8 cellular contexts compared by ENCODE assay signal in genomic region chr19:38619361-38620174, GRCh38. TPM values are rescaled to one million over a fixed set of nuclear protein-coding genes. Genes with fewer than 3 reads are reported as not detected.
DNase-seq lines count a peak whose midpoint lies in the region; ATAC-seq and TF ChIP-seq lines count a peak whose summit lies in the region.

No MANE protein-coding gene starts in this region.

- CTCF ChIA-PET in mammary epithelial cell (lab: Charles Lee; ENCODE audit: low non-redundant PET) = interaction anchor here (0.6 kb wide), 3 partner anchors 14 to 311 kb away, joined by 4 to 9 read pairs (median 4); partner anchors contain the start of gene MRPS12

- no peaks in the 10 kb centered on the region for H3K9me3 Mint-ChIP-seq in mesothelial cell of epicardium

- intact Hi-C loops in mammary epithelial cell (cut with micrococcal nuclease) = loop anchor here (1.0 to 2.0 kb wide), 3 partner anchors 41 to 75 kb away; no protein-coding TSS in a partner anchor

- in situ Hi-C loops in mammary epithelial cell (cut with MboI; ENCODE audit: low sequenced_read_pairs in 2 of 2) = loop anchor here in 1 of 2 donors (5.0 to 10.0 kb wide), 2 partner anchors 72 to 215 kb away; partner anchors contain the start of gene FAM98C

- H4K20me1 ChIP-seq in mammary epithelial cell (ENCODE audit: insufficient read depth, low read length) = no peaks in the 10 kb centered on the region

- H3K27ac Mint-ChIP-seq in mesothelial cell of epicardium = peak overlapping the region; percentile 98

- H3K27me3 ChIP-seq in HUES48 (ENCODE audit: control insufficient read depth, insufficient read depth, low read length) (no peaks in the 10 kb centered on the region), mammary epithelial cell (ENCODE audit: insufficient read depth, low read length) (no peaks in the 10 kb centered on the region)

- no peak for DNase-seq in mammary epithelial cell
- no peak for DNase-seq in mesothelial cell of epicardium (ENCODE audit: low spot score in 2 of 2, unreplicated experiment in 2 of 2)
- no peak for DNase-seq in NCI-H1105 (lab: John Stamatoyannopoulos, UW)
- no peak for DNase-seq in NCI-H2029 (lab: John Stamatoyannopoulos, UW)

- H3K9ac ChIP-seq in HUES48 (ENCODE audit: low read depth, low read length) (peak overlapping the region; percentile 65), mammary epithelial cell (ENCODE audit: insufficient read depth, low read length) (peak overlapping the region; percentile 94)

- H3K4me2 ChIP-seq in mammary epithelial cell (ENCODE audit: insufficient read depth, low read depth, low read length) = peak overlapping the region; percentile 92

- H3K27me3 Mint-ChIP-seq in mesothelial cell of epicardium (ENCODE audit: low read depth) = no peaks in the 10 kb centered on the region

- TSS peak; percentile 65 for BruUV-seq in mammary epithelial cell (replicated peaks; lab: Mats Ljungman, UMichigan)

- 24% methylated on average over 16 of the region's 21 CpGs for WGBS in mammary epithelial cell (ENCODE audit: low coverage, missing lambda C conversion rate)

- H3K27ac ChIP-seq in 22Rv1 (peak overlapping the region; percentile 90), HUES48 (ENCODE audit: low read depth, low read length) (peak overlapping the region; percentile 72), mammary epithelial cell (ENCODE audit: insufficient read depth, low read depth, low read length) (peak overlapping the region; percentile 80)

- H3K9me3 ChIP-seq in HUES48 (ENCODE audit: control insufficient read depth, insufficient read depth, low read length) = no peaks in the 10 kb centered on the region
- H3K9me3 ChIP-seq in mammary epithelial cell (replicated peaks; ENCODE audit: insufficient read depth, low read length) = no peaks in the 10 kb centered on the region

- H2AFZ ChIP-seq in mammary epithelial cell (ENCODE audit: low read depth, low read length) = peak overlapping the region; percentile 91

- H3K4me3 Mint-ChIP-seq in mesothelial cell of epicardium = peak overlapping the region; percentile 96

- H3K4me1 ChIP-seq in HUES48 (ENCODE audit: control insufficient read depth, insufficient read depth, low read length) (peaks cover 11% of the 10 kb centered on the region; the same call in 1 of the 2 replicates), mammary epithelial cell (ENCODE audit: insufficient read depth, low read length) (peaks cover 18% of the 10 kb centered on the region)

- H3K36me3 Mint-ChIP-seq in mesothelial cell of epicardium = peaks cover 13% of the 10 kb centered on the region

- peaks cover 39% of the 10 kb centered on the region for H3K36me3 ChIP-seq in HUES48 (ENCODE audit: control insufficient read depth, insufficient read depth, low read length)
- H3K36me3 ChIP-seq in mammary epithelial cell (ENCODE audit: insufficient read depth, low read length) = peaks cover 13% of the 10 kb centered on the region

- peaks cover 41% of the 10 kb centered on the region for H3K79me2 ChIP-seq in mammary epithelial cell (ENCODE audit: insufficient read depth, low read length)

- TF ChIP-seq CTCF in 22Rv1 (IDR thresholded peaks at IDR 0.05) (no peak), mammary epithelial cell (conservative IDR thresholded peaks at IDR 0.05 in 1 of 2, IDR thresholded peaks at IDR 0.05 in 1 of 2; ENCODE audit: extremely low read depth in 1 of 2, insufficient read depth in 1 of 2, low read depth in 1 of 2, low read length in 2 of 2) (no peak), mesothelial cell of epicardium (IDR thresholded peaks at IDR 0.05; ENCODE audit: unreplicated experiment) (no peak)

- peaks cover 22% of the 10 kb centered on the region for H3K4me1 Mint-ChIP-seq in mesothelial cell of epicardium

- dilution Hi-C loops in mammary epithelial cell (cut with HindIII; ENCODE audit: low sequenced_read_pairs) = loop anchor here (10.0 kb wide), 1 partner anchor 75 kb away; no protein-coding TSS in a partner anchor

- H3K4me3 ChIP-seq in HUES48 (ENCODE audit: low read depth, low read length) = peak overlapping the region; percentile 82
- peak overlapping the region; percentile 80 to 90 (median 88) for H3K4me3 ChIP-seq in mammary epithelial cell (replicated peaks in 1 of 3; ENCODE audit: insufficient read depth in 1 of 3, low read depth in 2 of 3, low read length in 3 of 3)

- ATAC-seq in HG03045 (IDR thresholded peaks at IDR 0.05; ENCODE audit: unreplicated experiment) (no peak), HG03342 (IDR thresholded peaks at IDR 0.05; ENCODE audit: unreplicated experiment) (no peak)

RNA-seq across cellular contexts. Expression of gene EIF3K, which starts 0.6 kb away (rescaled TPM):
- total RNA-seq in mammary epithelial cell (100 to 1,000 TPM; 237 to 319 TPM), mesothelial cell of epicardium (198 to 213 TPM (median 201 TPM) in 3 replicates)
- 490 TPM for polyA plus RNA-seq in mammary epithelial cell
- polyA minus RNA-seq in mammary epithelial cell = 368 TPM

RNA-seq across cellular contexts. Expression of gene MAP4K1, which starts 1.8 kb away (rescaled TPM):
- total RNA-seq in mammary epithelial cell = under 1 TPM in 1 of 2 donors, not detected in 1; 0.75 TPM
- polyA plus RNA-seq in mammary epithelial cell = 0.51 TPM
- polyA minus RNA-seq in mammary epithelial cell = not detected
- 3.9 to 5.6 TPM (median 4.9 TPM) in 3 replicates for total RNA-seq in mesothelial cell of epicardium

RNA-seq across cellular contexts. Expression of gene ACTN4, which starts 27.9 kb away (rescaled TPM):
- total RNA-seq in mammary epithelial cell (1,000 to 10,000 TPM in 1 of 2 donors, 100 to 1,000 TPM in 1; 951 to 1,146 TPM), mesothelial cell of epicardium (452 to 469 TPM (median 460 TPM) in 3 replicates)
- 524 TPM for polyA plus RNA-seq in mammary epithelial cell
- 912 TPM for polyA minus RNA-seq in mammary epithelial cell
